ENCODE assay signal across 8 cellular contexts in the genomic region with DNA sequence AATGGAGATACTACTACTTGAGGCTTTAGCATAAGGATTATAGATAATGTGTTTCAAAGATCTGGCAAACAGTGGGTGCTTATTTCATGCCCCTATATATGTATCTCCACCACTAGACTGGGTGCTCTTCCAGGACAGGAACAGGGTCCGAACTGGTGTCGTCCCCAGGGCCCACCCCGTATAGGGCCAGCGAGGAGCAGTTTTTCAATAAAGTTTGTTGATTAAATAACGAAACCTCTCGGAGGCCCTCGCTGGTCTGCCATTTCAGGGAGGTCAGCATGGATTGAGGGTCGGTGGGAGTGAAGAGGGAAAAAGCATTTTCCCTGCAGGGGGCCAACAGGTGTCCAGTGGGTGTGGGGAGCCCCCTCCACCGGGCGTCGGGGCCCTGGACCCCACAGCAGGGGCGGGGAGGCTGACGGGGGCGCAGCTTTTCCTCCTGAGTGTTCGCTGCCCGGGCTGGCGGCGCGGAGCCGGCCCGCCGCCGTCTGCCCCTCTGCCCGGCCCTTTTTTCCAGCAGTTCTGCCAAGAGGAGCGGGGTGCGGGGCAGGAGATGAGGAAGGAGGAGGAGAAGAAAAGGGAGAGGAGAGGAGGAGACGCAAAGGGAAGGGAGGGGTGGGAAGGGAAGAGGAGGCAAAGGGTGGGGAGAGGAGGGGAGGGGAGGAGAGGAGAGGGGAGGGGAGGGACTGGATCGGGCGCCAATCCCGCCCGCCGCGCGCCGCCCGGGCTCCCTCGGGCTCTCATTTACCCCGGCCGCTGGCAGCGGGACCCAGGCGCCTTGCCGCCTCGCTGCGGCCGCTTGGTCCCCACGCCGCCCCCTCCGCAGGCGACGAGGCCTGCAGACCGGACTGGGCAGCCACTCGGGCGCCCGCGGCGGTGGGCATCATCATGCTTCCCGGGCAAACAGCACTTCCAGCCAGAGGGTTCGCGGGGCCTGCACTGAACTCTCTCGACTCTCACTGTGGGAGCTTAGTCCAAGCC.
DNase-seq lines count a peak whose midpoint lies in the region; ATAC-seq and TF ChIP-seq lines count a peak whose summit lies in the region.

No MANE protein-coding gene starts in this region.

- H3K4me1 Mint-ChIP-seq in activated CD4-positive, alpha-beta memory T cell treated with anti-CD3 and anti-CD28 coated beads for 36 hours (ENCODE audit: low read depth), result peaks cover 11% of the 10 kb centered on the region
- H3K4me1 Mint-ChIP-seq in natural killer cell treated with Interleukin-12 subunit alpha and Interleukin-12 subunit beta and Interleukin-15 and Interleukin-18, amount 100 ng/mL, for 72 hours (ENCODE audit: low read depth in 2 of 2), result peaks cover 0 to 8% of the 10 kb centered on the region in 2 donors

- POLR2A ChIA-PET in activated CD4-positive, alpha-beta memory T cell treated with anti-CD3 and anti-CD28 coated beads for 36 hours (lab: Charles Lee), result no interaction called here

- TF ChIP-seq CTCF in foreskin fibroblast (IDR thresholded peaks at IDR 0.05; ENCODE audit: low read depth, low read length) (no peak), GM10266 (IDR thresholded peaks at IDR 0.05; ENCODE audit: control insufficient read depth, insufficient read depth, low read depth, missing control alignments) (no peak)

- no peak overlapping the region for H3K27ac Mint-ChIP-seq in activated CD4-positive, alpha-beta memory T cell treated with anti-CD3 and anti-CD28 coated beads for 36 hours
- no peak overlapping the region for H3K27ac Mint-ChIP-seq in natural killer cell treated with Interleukin-12 subunit alpha and Interleukin-12 subunit beta and Interleukin-15 and Interleukin-18, amount 100 ng/mL, for 72 hours

- H3K4me3 Mint-ChIP-seq in activated CD4-positive, alpha-beta memory T cell treated with anti-CD3 and anti-CD28 coated beads for 36 hours, result peak overlapping the region; percentile 36
- peak overlapping the region; percentile 63 for H3K4me3 Mint-ChIP-seq in natural killer cell treated with Interleukin-12 subunit alpha and Interleukin-12 subunit beta and Interleukin-15 and Interleukin-18, amount 100 ng/mL, for 72 hours

- CTCF ChIA-PET in activated CD4-positive, alpha-beta memory T cell treated with anti-CD3 and anti-CD28 coated beads for 36 hours (lab: Charles Lee), result no interaction called here

- H3K27me3 Mint-ChIP-seq in activated CD4-positive, alpha-beta memory T cell treated with anti-CD3 and anti-CD28 coated beads for 36 hours, result peaks cover 24% of the 10 kb centered on the region
- H3K27me3 Mint-ChIP-seq in natural killer cell treated with Interleukin-12 subunit alpha and Interleukin-12 subunit beta and Interleukin-15 and Interleukin-18, amount 100 ng/mL, for 72 hours, result peaks cover 34% of the 10 kb centered on the region in 2 donors

- H3K36me3 Mint-ChIP-seq in activated CD4-positive, alpha-beta memory T cell treated with anti-CD3 and anti-CD28 coated beads for 36 hours, result no peaks in the 10 kb centered on the region
- H3K36me3 Mint-ChIP-seq in natural killer cell treated with Interleukin-12 subunit alpha and Interleukin-12 subunit beta and Interleukin-15 and Interleukin-18, amount 100 ng/mL, for 72 hours, result no peaks in the 10 kb centered on the region

- H3K4me3 ChIP-seq in foreskin fibroblast (ENCODE audit: low read depth in 1 of 2, low read length in 2 of 2), result peak overlapping the region; percentile 48 to 54

- H3K9me3 Mint-ChIP-seq in activated CD4-positive, alpha-beta memory T cell treated with anti-CD3 and anti-CD28 coated beads for 36 hours, result no peaks in the 10 kb centered on the region
- H3K9me3 Mint-ChIP-seq in natural killer cell treated with Interleukin-12 subunit alpha and Interleukin-12 subunit beta and Interleukin-15 and Interleukin-18, amount 100 ng/mL, for 72 hours, result no peaks in the 10 kb centered on the region

- intact Hi-C loops in activated CD4-positive, alpha-beta memory T cell treated with anti-CD3 and anti-CD28 coated beads for 36 hours (cut with micrococcal nuclease), result loop anchor here (10.0 kb wide), 1 partner anchor 100 kb away; the partner anchor contains the start of gene ACAN

- peak; percentile 49 for DNase-seq in DMS114 treated with DMSO at 0.1 percent for 48 hours (lab: John Stamatoyannopoulos, UW; ENCODE audit: unreplicated experiment)
- DNase-seq in activated CD4-positive, alpha-beta memory T cell treated with anti-CD3 and anti-CD28 coated beads for 36 hours, result peak; percentile 10
- DNase-seq in foreskin fibroblast, result peak; percentile 20 to 63
- no peak for DNase-seq in natural killer cell treated with Interleukin-12 subunit alpha and Interleukin-12 subunit beta and Interleukin-15 and Interleukin-18, amount 100 ng/mL, for 72 hours (ENCODE audit: low spot score)
- DNase-seq in SW 1271 (lab: John Stamatoyannopoulos, UW), result no peak
- DNase-seq in DMS153 treated with DMSO at 0.1 percent for 48 hours (lab: John Stamatoyannopoulos, UW; ENCODE audit: unreplicated experiment), result no peak
- DNase-seq in stimulated activated CD4-positive, alpha-beta T cell treated with anti-CD3 and anti-CD28 coated beads, Interleukin-4, amount 100 ng/mL, for 24 hours, result no peak
- no peak for DNase-seq in GM10266 (ENCODE audit: extremely low spot score)

- no peak for ATAC-seq in natural killer cell treated with Interleukin-12 subunit alpha and Interleukin-12 subunit beta and Interleukin-15 and Interleukin-18, amount 100 ng/mL, for 72 hours

Comparison
In these comparisons a context has a peak if more than half of its experiments do, and no peak if none do; other contexts are left out.
1. DNase-seq: peak in DMS114 treated with DMSO at 0.1 percent for 48 hours (single experiment), activated CD4-positive, alpha-beta memory T cell treated with anti-CD3 and anti-CD28 coated beads for 36 hours (single experiment) and foreskin fibroblast (2 of 2); none in natural killer cell treated with Interleukin-12 subunit alpha and Interleukin-12 subunit beta and Interleukin-15 and Interleukin-18, amount 100 ng/mL, for 72 hours (single experiment), SW 1271 (0 of 2), DMS153 treated with DMSO at 0.1 percent for 48 hours (single experiment), stimulated activated CD4-positive, alpha-beta T cell treated with anti-CD3 and anti-CD28 coated beads, Interleukin-4, amount 100 ng/mL, for 24 hours (single experiment) and GM10266 (single experiment).